Comparison of ENCODE assay signal across 1 cellular context in the genomic region with DNA sequence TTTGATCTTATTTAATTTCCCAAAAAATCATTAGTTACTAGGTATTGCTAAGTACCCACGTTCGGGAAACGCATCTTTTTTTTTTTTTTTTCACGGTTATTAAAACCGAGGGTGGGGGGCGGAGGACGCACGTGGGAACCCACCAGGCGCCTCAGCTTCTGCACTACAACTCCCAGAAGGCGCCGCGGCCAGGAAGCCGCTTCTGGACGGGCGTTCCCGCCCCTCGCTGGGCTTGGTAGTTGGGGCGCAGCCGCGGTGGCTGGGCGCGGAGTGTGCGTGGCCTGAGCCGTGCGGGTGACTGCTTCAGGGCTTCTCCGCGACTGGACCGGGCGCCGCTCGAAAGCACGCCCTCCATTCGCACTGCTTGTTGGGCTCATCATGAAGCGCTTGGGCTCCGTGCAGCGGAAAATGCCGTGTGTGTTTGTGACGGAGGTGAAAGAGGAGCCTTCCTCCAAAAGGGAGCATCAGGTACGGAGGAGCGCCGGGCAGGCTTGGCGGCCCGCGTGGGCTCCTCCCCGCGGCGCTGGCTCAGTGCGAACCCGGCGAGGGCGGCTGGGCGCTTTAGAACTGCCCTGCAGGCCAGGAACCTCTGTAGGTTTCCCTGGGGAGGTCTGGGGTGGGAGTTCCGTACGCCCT.
TF ChIP-seq lines count a peak whose summit lies in the region.

No MANE protein-coding gene starts in this region.

TF ChIP-seq in HepG2, 621 proteins besides CTCF, POLR2A, EP300 and RAD21 (continued from another document and continues in another):
- TF ChIP-seq, protein P1, sequence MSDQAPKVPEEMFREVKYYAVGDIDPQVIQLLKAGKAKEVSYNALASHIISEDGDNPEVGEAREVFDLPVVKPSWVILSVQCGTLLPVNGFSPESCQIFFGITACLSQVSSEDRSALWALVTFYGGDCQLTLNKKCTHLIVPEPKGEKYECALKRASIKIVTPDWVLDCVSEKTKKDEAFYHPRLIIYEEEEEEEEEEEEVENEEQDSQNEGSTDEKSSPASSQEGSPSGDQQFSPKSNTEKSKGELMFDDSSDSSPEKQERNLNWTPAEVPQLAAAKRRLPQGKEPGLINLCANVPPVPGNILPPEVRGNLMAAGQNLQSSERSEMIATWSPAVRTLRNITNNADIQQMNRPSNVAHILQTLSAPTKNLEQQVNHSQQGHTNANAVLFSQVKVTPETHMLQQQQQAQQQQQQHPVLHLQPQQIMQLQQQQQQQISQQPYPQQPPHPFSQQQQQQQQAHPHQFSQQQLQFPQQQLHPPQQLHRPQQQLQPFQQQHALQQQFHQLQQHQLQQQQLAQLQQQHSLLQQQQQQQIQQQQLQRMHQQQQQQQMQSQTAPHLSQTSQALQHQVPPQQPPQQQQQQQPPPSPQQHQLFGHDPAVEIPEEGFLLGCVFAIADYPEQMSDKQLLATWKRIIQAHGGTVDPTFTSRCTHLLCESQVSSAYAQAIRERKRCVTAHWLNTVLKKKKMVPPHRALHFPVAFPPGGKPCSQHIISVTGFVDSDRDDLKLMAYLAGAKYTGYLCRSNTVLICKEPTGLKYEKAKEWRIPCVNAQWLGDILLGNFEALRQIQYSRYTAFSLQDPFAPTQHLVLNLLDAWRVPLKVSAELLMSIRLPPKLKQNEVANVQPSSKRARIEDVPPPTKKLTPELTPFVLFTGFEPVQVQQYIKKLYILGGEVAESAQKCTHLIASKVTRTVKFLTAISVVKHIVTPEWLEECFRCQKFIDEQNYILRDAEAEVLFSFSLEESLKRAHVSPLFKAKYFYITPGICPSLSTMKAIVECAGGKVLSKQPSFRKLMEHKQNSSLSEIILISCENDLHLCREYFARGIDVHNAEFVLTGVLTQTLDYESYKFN (CRISPR knock-in tag; conservative IDR thresholded peaks at IDR 0.05), result no peak
- TF ChIP-seq, protein P2, sequence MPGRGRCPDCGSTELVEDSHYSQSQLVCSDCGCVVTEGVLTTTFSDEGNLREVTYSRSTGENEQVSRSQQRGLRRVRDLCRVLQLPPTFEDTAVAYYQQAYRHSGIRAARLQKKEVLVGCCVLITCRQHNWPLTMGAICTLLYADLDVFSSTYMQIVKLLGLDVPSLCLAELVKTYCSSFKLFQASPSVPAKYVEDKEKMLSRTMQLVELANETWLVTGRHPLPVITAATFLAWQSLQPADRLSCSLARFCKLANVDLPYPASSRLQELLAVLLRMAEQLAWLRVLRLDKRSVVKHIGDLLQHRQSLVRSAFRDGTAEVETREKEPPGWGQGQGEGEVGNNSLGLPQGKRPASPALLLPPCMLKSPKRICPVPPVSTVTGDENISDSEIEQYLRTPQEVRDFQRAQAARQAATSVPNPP (CRISPR knock-in tag; IDR thresholded peaks at IDR 0.05), result no peak
- TF ChIP-seq ZNF781 (CRISPR knock-in tag; IDR thresholded peaks at IDR 0.05; ENCODE audit: borderline replicate concordance, not compliant biosample characterization) (peak; percentile 31), ZNF563 (CRISPR knock-in tag; IDR thresholded peaks at IDR 0.05) (peak; percentile 69; the same call in 1 of the 2 replicates), ZFY (CRISPR knock-in tag; IDR thresholded peaks at IDR 0.05) (peak; percentile 93), ZNF766 (CRISPR knock-in tag; IDR thresholded peaks at IDR 0.05; ENCODE audit: borderline replicate concordance) (peak; percentile 59; the same call in 1 of the 2 replicates), PRPF4 (IDR thresholded peaks at IDR 0.05; ENCODE audit: low read depth, low read length, poor library complexity, severe bottlenecking) (no peak), POLR2G (IDR thresholded peaks at IDR 0.05; ENCODE audit: low read depth, low read length) (peak; percentile 94), ZFP1 (CRISPR knock-in tag; IDR thresholded peaks at IDR 0.05) (no peak), ZFP37 (CRISPR knock-in tag; IDR thresholded peaks at IDR 0.05; ENCODE audit: borderline replicate concordance) (no peak), SALL1 (CRISPR knock-in tag; IDR thresholded peaks at IDR 0.05) (peak; percentile 81), ARNTL (CRISPR knock-in tag; IDR thresholded peaks at IDR 0.05) (0 out of 2 replicates have a peak, but pooled peaks have one; percentile 53), SOX6 (IDR thresholded peaks at IDR 0.05) (no peak), SOX6 (CRISPR knock-in tag; IDR thresholded peaks at IDR 0.05) (peak; percentile 64), TBP (CRISPR knock-in tag; IDR thresholded peaks at IDR 0.05) (no peak), NPAS2 (CRISPR knock-in tag; IDR thresholded peaks at IDR 0.05; ENCODE audit: borderline replicate concordance) (no peak), GFI1 (CRISPR knock-in tag; IDR thresholded peaks at IDR 0.05; ENCODE audit: borderline replicate concordance) (peak; percentile 54; the same call in 1 of the 2 replicates), SMC3 (IDR thresholded peaks at IDR 0.05; ENCODE audit: low read length) (no peak), ZNF674 (CRISPR knock-in tag; IDR thresholded peaks at IDR 0.05; ENCODE audit: low read depth) (no peak), ZFP36 (IDR thresholded peaks at IDR 0.05; ENCODE audit: borderline replicate concordance, low read depth, low read length, partially characterized antibody) (no peak), ZC3H13 (CRISPR knock-in tag; IDR thresholded peaks at IDR 0.05) (peak; percentile 66; the same call in 1 of the 2 replicates), HCFC1 (IDR thresholded peaks at IDR 0.05; ENCODE audit: low read depth, low read length) (peak; percentile 82), ZNF879 (CRISPR knock-in tag; IDR thresholded peaks at IDR 0.05) (0 out of 2 replicates have a peak, but pooled peaks have one; percentile 58), ZNF616 (CRISPR knock-in tag; IDR thresholded peaks at IDR 0.05; ENCODE audit: low read depth) (0 out of 2 replicates have a peak, but pooled peaks have one; percentile 75), RBM39 (IDR thresholded peaks at IDR 0.05; ENCODE audit: low read depth, low read length, poor library complexity, severe bottlenecking) (peak; percentile 64), ZNF816 (CRISPR knock-in tag; IDR thresholded peaks at IDR 0.05; ENCODE audit: borderline replicate concordance) (peak; percentile 73; the same call in 1 of the 2 replicates)
- TF ChIP-seq, protein P3, sequence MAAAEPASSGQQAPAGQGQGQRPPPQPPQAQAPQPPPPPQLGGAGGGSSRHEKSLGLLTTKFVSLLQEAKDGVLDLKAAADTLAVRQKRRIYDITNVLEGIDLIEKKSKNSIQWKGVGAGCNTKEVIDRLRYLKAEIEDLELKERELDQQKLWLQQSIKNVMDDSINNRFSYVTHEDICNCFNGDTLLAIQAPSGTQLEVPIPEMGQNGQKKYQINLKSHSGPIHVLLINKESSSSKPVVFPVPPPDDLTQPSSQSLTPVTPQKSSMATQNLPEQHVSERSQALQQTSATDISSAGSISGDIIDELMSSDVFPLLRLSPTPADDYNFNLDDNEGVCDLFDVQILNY (CRISPR knock-in tag; conservative IDR thresholded peaks at IDR 0.05), result peak; percentile 56; the same call in 1 of the 2 replicates
- TF ChIP-seq, protein P4, sequence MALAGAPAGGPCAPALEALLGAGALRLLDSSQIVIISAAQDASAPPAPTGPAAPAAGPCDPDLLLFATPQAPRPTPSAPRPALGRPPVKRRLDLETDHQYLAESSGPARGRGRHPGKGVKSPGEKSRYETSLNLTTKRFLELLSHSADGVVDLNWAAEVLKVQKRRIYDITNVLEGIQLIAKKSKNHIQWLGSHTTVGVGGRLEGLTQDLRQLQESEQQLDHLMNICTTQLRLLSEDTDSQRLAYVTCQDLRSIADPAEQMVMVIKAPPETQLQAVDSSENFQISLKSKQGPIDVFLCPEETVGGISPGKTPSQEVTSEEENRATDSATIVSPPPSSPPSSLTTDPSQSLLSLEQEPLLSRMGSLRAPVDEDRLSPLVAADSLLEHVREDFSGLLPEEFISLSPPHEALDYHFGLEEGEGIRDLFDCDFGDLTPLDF (CRISPR knock-in tag; IDR thresholded peaks at IDR 0.05), result peak; percentile 83
- TF ChIP-seq, protein P5, sequence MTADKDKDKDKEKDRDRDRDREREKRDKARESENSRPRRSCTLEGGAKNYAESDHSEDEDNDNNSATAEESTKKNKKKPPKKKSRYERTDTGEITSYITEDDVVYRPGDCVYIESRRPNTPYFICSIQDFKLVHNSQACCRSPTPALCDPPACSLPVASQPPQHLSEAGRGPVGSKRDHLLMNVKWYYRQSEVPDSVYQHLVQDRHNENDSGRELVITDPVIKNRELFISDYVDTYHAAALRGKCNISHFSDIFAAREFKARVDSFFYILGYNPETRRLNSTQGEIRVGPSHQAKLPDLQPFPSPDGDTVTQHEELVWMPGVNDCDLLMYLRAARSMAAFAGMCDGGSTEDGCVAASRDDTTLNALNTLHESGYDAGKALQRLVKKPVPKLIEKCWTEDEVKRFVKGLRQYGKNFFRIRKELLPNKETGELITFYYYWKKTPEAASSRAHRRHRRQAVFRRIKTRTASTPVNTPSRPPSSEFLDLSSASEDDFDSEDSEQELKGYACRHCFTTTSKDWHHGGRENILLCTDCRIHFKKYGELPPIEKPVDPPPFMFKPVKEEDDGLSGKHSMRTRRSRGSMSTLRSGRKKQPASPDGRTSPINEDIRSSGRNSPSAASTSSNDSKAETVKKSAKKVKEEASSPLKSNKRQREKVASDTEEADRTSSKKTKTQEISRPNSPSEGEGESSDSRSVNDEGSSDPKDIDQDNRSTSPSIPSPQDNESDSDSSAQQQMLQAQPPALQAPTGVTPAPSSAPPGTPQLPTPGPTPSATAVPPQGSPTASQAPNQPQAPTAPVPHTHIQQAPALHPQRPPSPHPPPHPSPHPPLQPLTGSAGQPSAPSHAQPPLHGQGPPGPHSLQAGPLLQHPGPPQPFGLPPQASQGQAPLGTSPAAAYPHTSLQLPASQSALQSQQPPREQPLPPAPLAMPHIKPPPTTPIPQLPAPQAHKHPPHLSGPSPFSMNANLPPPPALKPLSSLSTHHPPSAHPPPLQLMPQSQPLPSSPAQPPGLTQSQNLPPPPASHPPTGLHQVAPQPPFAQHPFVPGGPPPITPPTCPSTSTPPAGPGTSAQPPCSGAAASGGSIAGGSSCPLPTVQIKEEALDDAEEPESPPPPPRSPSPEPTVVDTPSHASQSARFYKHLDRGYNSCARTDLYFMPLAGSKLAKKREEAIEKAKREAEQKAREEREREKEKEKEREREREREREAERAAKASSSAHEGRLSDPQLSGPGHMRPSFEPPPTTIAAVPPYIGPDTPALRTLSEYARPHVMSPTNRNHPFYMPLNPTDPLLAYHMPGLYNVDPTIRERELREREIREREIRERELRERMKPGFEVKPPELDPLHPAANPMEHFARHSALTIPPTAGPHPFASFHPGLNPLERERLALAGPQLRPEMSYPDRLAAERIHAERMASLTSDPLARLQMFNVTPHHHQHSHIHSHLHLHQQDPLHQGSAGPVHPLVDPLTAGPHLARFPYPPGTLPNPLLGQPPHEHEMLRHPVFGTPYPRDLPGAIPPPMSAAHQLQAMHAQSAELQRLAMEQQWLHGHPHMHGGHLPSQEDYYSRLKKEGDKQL (CRISPR knock-in tag; IDR thresholded peaks at IDR 0.05; ENCODE audit: low read depth), result no peak
- TF ChIP-seq, protein P6, sequence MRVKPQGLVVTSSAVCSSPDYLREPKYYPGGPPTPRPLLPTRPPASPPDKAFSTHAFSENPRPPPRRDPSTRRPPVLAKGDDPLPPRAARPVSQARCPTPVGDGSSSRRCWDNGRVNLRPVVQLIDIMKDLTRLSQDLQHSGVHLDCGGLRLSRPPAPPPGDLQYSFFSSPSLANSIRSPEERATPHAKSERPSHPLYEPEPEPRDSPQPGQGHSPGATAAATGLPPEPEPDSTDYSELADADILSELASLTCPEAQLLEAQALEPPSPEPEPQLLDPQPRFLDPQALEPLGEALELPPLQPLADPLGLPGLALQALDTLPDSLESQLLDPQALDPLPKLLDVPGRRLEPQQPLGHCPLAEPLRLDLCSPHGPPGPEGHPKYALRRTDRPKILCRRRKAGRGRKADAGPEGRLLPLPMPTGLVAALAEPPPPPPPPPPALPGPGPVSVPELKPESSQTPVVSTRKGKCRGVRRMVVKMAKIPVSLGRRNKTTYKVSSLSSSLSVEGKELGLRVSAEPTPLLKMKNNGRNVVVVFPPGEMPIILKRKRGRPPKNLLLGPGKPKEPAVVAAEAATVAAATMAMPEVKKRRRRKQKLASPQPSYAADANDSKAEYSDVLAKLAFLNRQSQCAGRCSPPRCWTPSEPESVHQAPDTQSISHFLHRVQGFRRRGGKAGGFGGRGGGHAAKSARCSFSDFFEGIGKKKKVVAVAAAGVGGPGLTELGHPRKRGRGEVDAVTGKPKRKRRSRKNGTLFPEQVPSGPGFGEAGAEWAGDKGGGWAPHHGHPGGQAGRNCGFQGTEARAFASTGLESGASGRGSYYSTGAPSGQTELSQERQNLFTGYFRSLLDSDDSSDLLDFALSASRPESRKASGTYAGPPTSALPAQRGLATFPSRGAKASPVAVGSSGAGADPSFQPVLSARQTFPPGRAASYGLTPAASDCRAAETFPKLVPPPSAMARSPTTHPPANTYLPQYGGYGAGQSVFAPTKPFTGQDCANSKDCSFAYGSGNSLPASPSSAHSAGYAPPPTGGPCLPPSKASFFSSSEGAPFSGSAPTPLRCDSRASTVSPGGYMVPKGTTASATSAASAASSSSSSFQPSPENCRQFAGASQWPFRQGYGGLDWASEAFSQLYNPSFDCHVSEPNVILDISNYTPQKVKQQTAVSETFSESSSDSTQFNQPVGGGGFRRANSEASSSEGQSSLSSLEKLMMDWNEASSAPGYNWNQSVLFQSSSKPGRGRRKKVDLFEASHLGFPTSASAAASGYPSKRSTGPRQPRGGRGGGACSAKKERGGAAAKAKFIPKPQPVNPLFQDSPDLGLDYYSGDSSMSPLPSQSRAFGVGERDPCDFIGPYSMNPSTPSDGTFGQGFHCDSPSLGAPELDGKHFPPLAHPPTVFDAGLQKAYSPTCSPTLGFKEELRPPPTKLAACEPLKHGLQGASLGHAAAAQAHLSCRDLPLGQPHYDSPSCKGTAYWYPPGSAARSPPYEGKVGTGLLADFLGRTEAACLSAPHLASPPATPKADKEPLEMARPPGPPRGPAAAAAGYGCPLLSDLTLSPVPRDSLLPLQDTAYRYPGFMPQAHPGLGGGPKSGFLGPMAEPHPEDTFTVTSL (CRISPR knock-in tag; IDR thresholded peaks at IDR 0.05; ENCODE audit: borderline replicate concordance), result 0 out of 2 replicates have a peak, but pooled peaks have one; percentile 58
- TF ChIP-seq, protein P7, sequence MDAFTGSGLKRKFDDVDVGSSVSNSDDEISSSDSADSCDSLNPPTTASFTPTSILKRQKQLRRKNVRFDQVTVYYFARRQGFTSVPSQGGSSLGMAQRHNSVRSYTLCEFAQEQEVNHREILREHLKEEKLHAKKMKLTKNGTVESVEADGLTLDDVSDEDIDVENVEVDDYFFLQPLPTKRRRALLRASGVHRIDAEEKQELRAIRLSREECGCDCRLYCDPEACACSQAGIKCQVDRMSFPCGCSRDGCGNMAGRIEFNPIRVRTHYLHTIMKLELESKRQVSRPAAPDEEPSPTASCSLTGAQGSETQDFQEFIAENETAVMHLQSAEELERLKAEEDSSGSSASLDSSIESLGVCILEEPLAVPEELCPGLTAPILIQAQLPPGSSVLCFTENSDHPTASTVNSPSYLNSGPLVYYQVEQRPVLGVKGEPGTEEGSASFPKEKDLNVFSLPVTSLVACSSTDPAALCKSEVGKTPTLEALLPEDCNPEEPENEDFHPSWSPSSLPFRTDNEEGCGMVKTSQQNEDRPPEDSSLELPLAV (CRISPR knock-in tag; conservative IDR thresholded peaks at IDR 0.05; ENCODE audit: low read depth), result no peak
- TF ChIP-seq, protein P8, sequence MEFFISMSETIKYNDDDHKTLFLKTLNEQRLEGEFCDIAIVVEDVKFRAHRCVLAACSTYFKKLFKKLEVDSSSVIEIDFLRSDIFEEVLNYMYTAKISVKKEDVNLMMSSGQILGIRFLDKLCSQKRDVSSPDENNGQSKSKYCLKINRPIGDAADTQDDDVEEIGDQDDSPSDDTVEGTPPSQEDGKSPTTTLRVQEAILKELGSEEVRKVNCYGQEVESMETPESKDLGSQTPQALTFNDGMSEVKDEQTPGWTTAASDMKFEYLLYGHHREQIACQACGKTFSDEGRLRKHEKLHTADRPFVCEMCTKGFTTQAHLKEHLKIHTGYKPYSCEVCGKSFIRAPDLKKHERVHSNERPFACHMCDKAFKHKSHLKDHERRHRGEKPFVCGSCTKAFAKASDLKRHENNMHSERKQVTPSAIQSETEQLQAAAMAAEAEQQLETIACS (CRISPR knock-in tag; IDR thresholded peaks at IDR 0.05), result no peak
- TF ChIP-seq, protein P9, sequence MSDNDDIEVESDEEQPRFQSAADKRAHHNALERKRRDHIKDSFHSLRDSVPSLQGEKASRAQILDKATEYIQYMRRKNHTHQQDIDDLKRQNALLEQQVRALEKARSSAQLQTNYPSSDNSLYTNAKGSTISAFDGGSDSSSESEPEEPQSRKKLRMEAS (IDR thresholded peaks at IDR 0.05), result peak; percentile 80
